Comparison of ENCODE assay signal across 8 cellular contexts in genomic region chr3:161222662-161223061, GRCh38. TPM values are rescaled to one million over a fixed set of nuclear protein-coding genes. Genes with fewer than 3 reads are reported as not detected.
DNase-seq lines count a peak whose midpoint lies in the region; ATAC-seq and TF ChIP-seq lines count a peak whose summit lies in the region.
"Had no signal": no experiment of that assay in that cellular context is flagged by ENCODE, and none has a peak within 500 bp of the region (broad histone marks: within the 10 kb centered on the region; RNA-seq: fewer than 3 reads in every experiment).

No MANE protein-coding gene starts in this region.

- no peaks in the 10 kb centered on the region for H3K9me3 ChIP-seq in GM23248 (ENCODE audit: low read depth)

- no peaks in the 10 kb centered on the region for H3F3A ChIP-seq in GM23248 (ENCODE audit: insufficient read depth)

- H3K79me2 ChIP-seq in GM23248 (ENCODE audit: insufficient read depth), result peaks cover 65% of the 10 kb centered on the region

- TF ChIP-seq CTCF in fibroblast of the aortic adventitia (IDR thresholded peaks at IDR 0.05; ENCODE audit: insufficient read depth, low read length), result no peak

- H3K27ac ChIP-seq in GM23248 (no peak overlapping the region), skin epidermis (peak overlapping the region in 1 of 21 experiments; percentile 94)

- ATAC-seq in GM21381 (IDR thresholded peaks at IDR 0.05; ENCODE audit: unreplicated experiment) (no peak), HG03175 (IDR thresholded peaks at IDR 0.05; ENCODE audit: unreplicated experiment) (no peak)

- no peaks in the 10 kb centered on the region for H3K27me3 ChIP-seq in GM23248 (replicated peaks; ENCODE audit: insufficient read depth)

- H3K9ac ChIP-seq in GM23248, result peak overlapping the region; percentile 99

- H3K4me2 ChIP-seq in GM23248 (ENCODE audit: unreplicated experiment), result peak overlapping the region; percentile 91

- no peaks in the 10 kb centered on the region; the same call in 1 of the 2 replicates for H4K20me1 ChIP-seq in GM23248 (ENCODE audit: insufficient read depth)

- H3K4me3 ChIP-seq in GM23248 (peak overlapping the region; percentile 89), fibroblast of the aortic adventitia (ENCODE audit: low read depth, low read length) (peak overlapping the region; percentile 95), skin epidermis (peak overlapping the region; percentile 78 to 100 (median 90))

- WGBS in GM23248 (ENCODE audit: low coverage in 1 of 2, low lambda C conversion rate in 2 of 2, missing lambda C conversion rate in 2 of 2), 2 experiments, result 24 to 28% methylated on average over 2 of the region's 2 CpGs

- H3K36me3 ChIP-seq in GM23248 (ENCODE audit: low read depth), result peaks cover 31% of the 10 kb centered on the region

- DNase-seq in GM23248, result peak; percentile 44
- DNase-seq in RPMI8226, result peak; percentile 16
- peak; percentile 50 for DNase-seq in fibroblast of the aortic adventitia (ENCODE audit: low read depth)
- DNase-seq in NCI-H2107 (lab: John Stamatoyannopoulos, UW), result no peak
- DNase-seq: SIG-M5 had no signal

- in situ Hi-C loops in GM23248 (cut with MboI), result no loop called here

- H3K4me1 ChIP-seq in GM23248 (ENCODE audit: insufficient read depth), result peaks cover 28% of the 10 kb centered on the region

- H2AFZ ChIP-seq in GM23248, result no peak overlapping the region

- H3K9me2 ChIP-seq in GM23248 (ENCODE audit: insufficient read depth), result no peaks in the 10 kb centered on the region

RNA-seq across cellular contexts. Expression of gene NMD3, which starts 1.6 kb away (rescaled TPM):
- 79.4 and 107 TPM in 2 replicates for total RNA-seq in GM23248 (2014; rRNA removed; shearing (Covaris generic))
- 49.5 and 51.1 TPM in 2 replicates for polyA plus RNA-seq in GM23248 (2016; fragmentation: Nextera tagmentation; extraction: Ambion mirVana)
- total RNA-seq in fibroblast of the aortic adventitia (ENCODE audit: low replicate concordance), result 88.0 and 165 TPM in 2 replicates
